In genomic region chr19:54738306-54738705, GRCh38 we compare ENCODE assay signal across 5 cellular contexts. TPM values are rescaled to one million over a fixed set of nuclear protein-coding genes. Genes with fewer than 3 reads are reported as not detected.
"Had no signal": no experiment of that assay in that cellular context is flagged by ENCODE, and none has a peak within 500 bp of the region (broad histone marks: within the 10 kb centered on the region; RNA-seq: fewer than 3 reads in every experiment).

Gene KIR2DL3 (plus strand): TSS chr19:54738513. CDS start chr19:54738546, 33 bp downstream.

RNA-seq across cellular contexts. Expression of gene KIR2DL3, which starts in this region (rescaled TPM):
- total RNA-seq: HepG2, HT-29, HT1080, IMR-90, K562 had no signal
- polyA plus RNA-seq: HepG2, IMR-90, K562 had no signal
